In genomic region chr9:37005517-37006140, GRCh38 we compare ENCODE assay signal across 31 cellular contexts. TPM values are rescaled to one million over a fixed set of nuclear protein-coding genes. Genes with fewer than 3 reads are reported as not detected.
A peak's percentile ranks its signal among the peaks of the same experiment; 100 is the strongest.
DNase-seq lines count a peak whose midpoint lies in the region; ATAC-seq and TF ChIP-seq lines count a peak whose summit lies in the region.
"Had no signal": no experiment of that assay in that cellular context is flagged by ENCODE, and none has a peak within 500 bp of the region (broad histone marks: within the 10 kb centered on the region; RNA-seq: fewer than 3 reads in every experiment).

No MANE protein-coding gene starts in this region.

- H3K36me3 Mint-ChIP-seq in activated T-cell treated with anti-CD3 and anti-CD28 coated beads, Interleukin-2, amount 50 U/mL, for 4 hours (ENCODE audit: insufficient read depth), result no peaks in the 10 kb centered on the region
- no peaks in the 10 kb centered on the region for H3K36me3 Mint-ChIP-seq in glutamatergic neuron (ENCODE audit: unreplicated experiment)

- peaks cover 2% of the 10 kb centered on the region for H3K4me1 Mint-ChIP-seq in activated T-cell treated with anti-CD3 and anti-CD28 coated beads, Interleukin-2, amount 50 U/mL, for 4 hours (ENCODE audit: low read depth)
- peaks cover 16% of the 10 kb centered on the region for H3K4me1 Mint-ChIP-seq in glutamatergic neuron (ENCODE audit: low read depth, unreplicated experiment)
- H3K4me1 Mint-ChIP-seq: activated CD4-positive, alpha-beta T cell treated with anti-CD3 and anti-CD28 coated beads for 36 hours had no signal

- H3K79me2 ChIP-seq in SU-DHL-6 (ENCODE audit: insufficient read depth, low read length), result peaks cover 55% of the 10 kb centered on the region

- peaks cover 70 to 100% (median 91%) of the 10 kb centered on the region in 10 experiments for H3K4me1 ChIP-seq in BLaER1 treated with 17β-estradiol and CSF1 and Interleukin-3, amounts not matched to agents 10 nM and 100 nM
- H3K4me1 ChIP-seq: A549, BE2C, breast epithelium, Caco-2, SJSA1 had no signal

- ATAC-seq in GM18519 (IDR thresholded peaks at IDR 0.05; ENCODE audit: low FRiP score, unreplicated experiment) (peak; percentile 38), HG02759 (IDR thresholded peaks at IDR 0.05; ENCODE audit: unreplicated experiment) (peak; percentile 30)
- no peak for ATAC-seq in activated T-cell treated with anti-CD3 and anti-CD28 coated beads, Interleukin-2, amount 50 U/mL, for 4 hours
- ATAC-seq: A549; activated CD4-positive, alpha-beta T cell treated with anti-CD3 and anti-CD28 coated beads for 36 hours; HCT116; heart right ventricle; T-helper 17 cell had no signal

- no peak for TF ChIP-seq CTCF in SU-DHL-6 (IDR thresholded peaks at IDR 0.05; ENCODE audit: insufficient read depth, low read length, poor library complexity, severe bottlenecking)
- TF ChIP-seq CTCF in glutamatergic neuron (IDR thresholded peaks at IDR 0.05; ENCODE audit: partially characterized antibody, unreplicated experiment), result no peak

- H3K9ac ChIP-seq in BLaER1 treated with 17β-estradiol and CSF1 and Interleukin-3, amounts not matched to agents 10 nM and 100 nM, result peak overlapping the region in 8 of 11 experiments; percentile 24 to 68 (median 44); a peak in 11 of 22 replicates
- peak overlapping the region; percentile 44; the same call in 1 of the 2 replicates for H3K9ac ChIP-seq in SU-DHL-6 (ENCODE audit: low read length)
- H3K9ac ChIP-seq: KMS-11 had no signal

- H3K27me3 Mint-ChIP-seq in activated T-cell treated with anti-CD3 and anti-CD28 coated beads, Interleukin-2, amount 50 U/mL, for 4 hours (ENCODE audit: low read depth), result peaks cover 61% of the 10 kb centered on the region
- peaks cover 5% of the 10 kb centered on the region for H3K27me3 Mint-ChIP-seq in glutamatergic neuron (ENCODE audit: unreplicated experiment)

- H3F3A ChIP-seq in SU-DHL-6 (ENCODE audit: insufficient read depth), result peaks cover 72% of the 10 kb centered on the region

- no peaks in the 10 kb centered on the region for H3K9me2 ChIP-seq in SU-DHL-6 (replicated peaks; ENCODE audit: insufficient read depth, low read length)

- no peak overlapping the region for H3K27ac Mint-ChIP-seq in glutamatergic neuron (ENCODE audit: unreplicated experiment)
- H3K27ac Mint-ChIP-seq: activated CD4-positive, alpha-beta T cell treated with anti-CD3 and anti-CD28 coated beads for 36 hours; activated T-cell treated with anti-CD3 and anti-CD28 coated beads, Interleukin-2, amount 50 U/mL, for 24 hours; T-helper 17 cell had no signal

- peaks cover 0 to 95% (median 58%) of the 10 kb centered on the region in 11 experiments; a peak in 14 of 22 replicates for H3K36me3 ChIP-seq in BLaER1 treated with 17β-estradiol and CSF1 and Interleukin-3, amounts not matched to agents 10 nM and 100 nM
- H3K36me3 ChIP-seq in SU-DHL-6 (ENCODE audit: low read length), result peaks cover 10% of the 10 kb centered on the region
- H3K36me3 ChIP-seq: breast epithelium, heart right ventricle, SJSA1 had no signal

- peak overlapping the region in 1 of 10 experiments; percentile 10; a peak in 1 of 20 replicates for H3K4me3 ChIP-seq in BLaER1 treated with 17β-estradiol and CSF1 and Interleukin-3, amounts not matched to agents 10 nM and 100 nM
- H3K4me3 ChIP-seq in SU-DHL-6 (ENCODE audit: insufficient read depth, low read length, poor library complexity, severe bottlenecking), result peak overlapping the region; percentile 12
- H3K4me3 ChIP-seq: A549, breast epithelium, heart right ventricle, SJSA1 had no signal

- H3K9me3 Mint-ChIP-seq in activated T-cell treated with anti-CD3 and anti-CD28 coated beads, Interleukin-2, amount 50 U/mL, for 4 hours, result no peaks in the 10 kb centered on the region
- H3K9me3 Mint-ChIP-seq in glutamatergic neuron (ENCODE audit: unreplicated experiment), result peaks cover 2% of the 10 kb centered on the region
- H3K9me3 Mint-ChIP-seq: activated T-cell treated with anti-CD3 and anti-CD28 coated beads, Interleukin-2, amount 50 U/mL, for 24 hours had no signal

- H3K9me3 ChIP-seq in BLaER1 treated with 17β-estradiol and CSF1 and Interleukin-3, amounts not matched to agents 10 nM and 100 nM (replicated peaks in 1 of 11), result no peaks in the 10 kb centered on the region
- H3K9me3 ChIP-seq in SU-DHL-6 (ENCODE audit: insufficient read depth, low read length), result no peaks in the 10 kb centered on the region
- H3K9me3 ChIP-seq: A549, BE2C, breast epithelium, Caco-2, heart right ventricle, SJSA1 had no signal

- peak overlapping the region in 9 of 11 experiments; percentile 57 to 75 (median 71); a peak in 18 of 22 replicates for H3K27ac ChIP-seq in BLaER1 treated with 17β-estradiol and CSF1 and Interleukin-3, amounts not matched to agents 10 nM and 100 nM
- peak overlapping the region; percentile 92 for H3K27ac ChIP-seq in SU-DHL-6 (ENCODE audit: low read depth, low read length)
- H3K27ac ChIP-seq: A549, breast epithelium, heart right ventricle, KMS-11, SJSA1 had no signal

- H3K27me3 ChIP-seq in BLaER1 treated with 17β-estradiol and CSF1 and Interleukin-3, amounts not matched to agents 10 nM and 100 nM, result peaks cover 18 to 66% (median 51%) of the 10 kb centered on the region in 11 experiments
- no peaks in the 10 kb centered on the region for H3K27me3 ChIP-seq in SU-DHL-6 (ENCODE audit: low read length)
- H3K27me3 ChIP-seq: BE2C had no signal

- no peak overlapping the region for H2AFZ ChIP-seq in SU-DHL-6 (ENCODE audit: low read depth, low read length, severe bottlenecking)

- peaks cover 0 to 99% (median 0%) of the 10 kb centered on the region in 11 experiments; a peak in 10 of 22 replicates for H4K20me1 ChIP-seq in BLaER1 treated with 17β-estradiol and CSF1 and Interleukin-3, amounts not matched to agents 10 nM and 100 nM
- no peaks in the 10 kb centered on the region for H4K20me1 ChIP-seq in SU-DHL-6 (ENCODE audit: low read depth, low read length)

- no peak for DNase-seq in activated T-cell treated with anti-CD3 and anti-CD28 coated beads, Interleukin-2, amount 50 U/mL, for 4 hours
- no peak for DNase-seq in glutamatergic neuron
- no peak for DNase-seq in NCI-H510A treated with DMSO at 0.1 percent for 48 hours (lab: John Stamatoyannopoulos, UW)
- DNase-seq in COR-L47 (lab: John Stamatoyannopoulos, UW), result no peak
- DNase-seq: activated CD4-positive, alpha-beta T cell treated with anti-CD3 and anti-CD28 coated beads for 36 hours; activated naive CD4-positive, alpha-beta T cell; activated T-cell treated with anti-CD3 and anti-CD28 coated beads, Interleukin-2, amount 50 U/mL, for 24 hours; amygdala; BE2C; Caco-2; DMS79 treated with DMSO at 0.1 percent for 48 hours; effector CD8-positive, alpha-beta T cell; erythroblast; heart right ventricle; MV-4-11; NCI-H2171 treated with DMSO at 0.1 percent for 48 hours; NCI-H524 treated with DMSO at 0.1 percent for 48 hours; occipital lobe; substantia nigra; T-helper 17 cell had no signal

- peak overlapping the region; percentile 69 to 96 (median 90) for H3K4me2 ChIP-seq in BLaER1 treated with 17β-estradiol and CSF1 and Interleukin-3, amounts not matched to agents 10 nM and 100 nM
- peak overlapping the region; percentile 61 for H3K4me2 ChIP-seq in SU-DHL-6 (ENCODE audit: low read depth, low read length, poor library complexity, severe bottlenecking)
- H3K4me2 ChIP-seq: A549, KMS-11 had no signal

- H3K4me3 Mint-ChIP-seq in activated T-cell treated with anti-CD3 and anti-CD28 coated beads, Interleukin-2, amount 50 U/mL, for 4 hours, result no peak overlapping the region
- no peak overlapping the region for H3K4me3 Mint-ChIP-seq in glutamatergic neuron (ENCODE audit: unreplicated experiment)
- H3K4me3 Mint-ChIP-seq: activated CD4-positive, alpha-beta T cell treated with anti-CD3 and anti-CD28 coated beads for 36 hours; activated T-cell treated with anti-CD3 and anti-CD28 coated beads, Interleukin-2, amount 50 U/mL, for 24 hours; T-helper 17 cell had no signal

RNA-seq across cellular contexts. Expression of gene PAX5, which starts 28.4 kb away (rescaled TPM):
- total RNA-seq in activated T-cell treated with anti-CD3 and anti-CD28 coated beads, Interleukin-2, amount 50 U/mL, for 4 hours, result 1 to 10 TPM; 1.2 to 8.6 (median 1.7) TPM
- 24.3 TPM for total RNA-seq in glutamatergic neuron (ENCODE audit: unreplicated experiment)
- total RNA-seq: Caco-2, fibroblast of villous mesenchyme, occipital lobe, SJSA1, skeletal muscle tissue had no signal

Comparison
In these comparisons a context has a peak if more than half of its experiments do, and no peak if none do; other contexts are left out.
1. ATAC-seq: peak in GM18519 (single experiment) and HG02759 (single experiment); none in activated T-cell treated with anti-CD3 and anti-CD28 coated beads, Interleukin-2, amount 50 U/mL, for 4 hours (0 of 2).